In the genomic region with DNA sequence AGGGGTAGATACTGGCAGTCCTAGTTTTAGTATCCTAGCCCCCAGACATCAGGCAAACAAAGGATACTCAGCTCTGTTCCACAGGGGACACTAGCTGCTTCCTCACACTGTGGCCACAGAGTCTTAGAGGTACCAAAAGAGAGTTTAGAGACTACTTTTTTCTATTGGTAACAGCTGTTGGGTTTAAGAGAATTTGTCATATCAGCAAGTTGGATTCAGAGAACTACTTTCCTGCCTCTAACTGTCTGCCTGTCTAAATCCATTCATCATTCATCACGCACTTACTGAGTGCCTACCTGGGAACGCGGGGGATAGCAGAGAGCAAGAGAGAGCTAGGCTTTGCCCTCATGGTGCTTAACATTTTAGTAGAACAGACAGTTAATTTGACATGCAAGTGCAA, we compare ENCODE assay signal across 34 cellular contexts. TPM values are rescaled to one million over a fixed set of nuclear protein-coding genes. Genes with fewer than 3 reads are reported as not detected.
"Had no signal": no experiment of that assay in that cellular context is flagged by ENCODE, and none has a peak within 500 bp of the region (broad histone marks: within the 10 kb centered on the region; RNA-seq: fewer than 3 reads in every experiment).

No MANE protein-coding gene starts in this region.

- H3K9me3 Mint-ChIP-seq: activated naive CD4-positive, alpha-beta T cell treated with anti-CD3 and anti-CD28 coated beads, Interleukin-2, amount 50 U/mL, for 24 hours; activated T-helper 17 cell treated with anti-CD3 and anti-CD28 coated beads, Interleukin-2, amount 50 U/mL, for 72 hours; brain; effector memory CD8-positive, alpha-beta T cell; naive thymus-derived CD8-positive, alpha-beta T cell; neural progenitor cell had no signal

- H3K9me3 ChIP-seq: adrenal gland, ascending aorta, colonic mucosa, heart right ventricle, lower lobe of right lung, right atrium auricular region, spleen, testis, transverse colon had no signal

- H3K36me3 ChIP-seq: neural progenitor cell had no signal

- H3K27ac Mint-ChIP-seq: activated naive CD4-positive, alpha-beta T cell treated with anti-CD3 and anti-CD28 coated beads, Interleukin-2, amount 50 U/mL, for 24 hours; activated T-helper 17 cell treated with anti-CD3 and anti-CD28 coated beads, Interleukin-2, amount 50 U/mL, for 72 hours; effector memory CD8-positive, alpha-beta T cell; neural progenitor cell had no signal

- H3K27ac ChIP-seq: adrenal gland, ascending aorta, cardiac muscle cell, colonic mucosa, lower lobe of right lung, neural progenitor cell, testis, VCaP had no signal

- H3K9ac ChIP-seq: neural progenitor cell had no signal

- H3K27me3 ChIP-seq: adrenal gland, ascending aorta, cardiac muscle cell, colonic mucosa, dorsolateral prefrontal cortex, heart right ventricle, neural progenitor cell, right atrium auricular region, spleen, testis, transverse colon had no signal

- H3K27me3 Mint-ChIP-seq: activated naive CD4-positive, alpha-beta T cell treated with anti-CD3 and anti-CD28 coated beads, Interleukin-2, amount 50 U/mL, for 24 hours; activated T-helper 17 cell treated with anti-CD3 and anti-CD28 coated beads, Interleukin-2, amount 50 U/mL, for 72 hours; brain; effector memory CD8-positive, alpha-beta T cell; naive thymus-derived CD8-positive, alpha-beta T cell had no signal

- H3K4me1 Mint-ChIP-seq: neural progenitor cell had no signal

- H3K4me3 ChIP-seq: adrenal gland, ascending aorta, cardiac muscle cell, colonic mucosa, dorsolateral prefrontal cortex, heart right ventricle, lower lobe of right lung, neural progenitor cell, right atrium auricular region, spleen, testis, transverse colon had no signal

- H3K4me1 ChIP-seq: adrenal gland, ascending aorta, colonic mucosa, lower lobe of right lung, neural progenitor cell, transverse colon had no signal

- ATAC-seq: activated T-helper 17 cell treated with anti-CD3 and anti-CD28 coated beads, Interleukin-2, amount 50 U/mL, for 72 hours; effector memory CD8-positive, alpha-beta T cell; left lobe of liver; naive thymus-derived CD8-positive, alpha-beta T cell; stimulated activated naive CD8-positive, alpha-beta T cell treated with anti-CD3 and anti-CD28 coated beads, Interleukin-15, Interleukin-2, amounts not matched to agents 100 U/mL and 50 U/mL, for 24 hours had no signal

- H3K4me2 ChIP-seq: neural progenitor cell had no signal

- H3K4me3 Mint-ChIP-seq: activated naive CD4-positive, alpha-beta T cell treated with anti-CD3 and anti-CD28 coated beads, Interleukin-2, amount 50 U/mL, for 24 hours; activated T-helper 17 cell treated with anti-CD3 and anti-CD28 coated beads, Interleukin-2, amount 50 U/mL, for 72 hours; brain; effector memory CD8-positive, alpha-beta T cell; naive thymus-derived CD8-positive, alpha-beta T cell; neural progenitor cell had no signal

- FAIRE-seq: TTC549, urothelium cell line had no signal

- H2AFZ ChIP-seq: neural progenitor cell had no signal

- DNase-seq: activated CD4-positive, alpha-beta T cell treated with anti-CD3 and anti-CD28 coated beads for 48 hours; activated CD4-positive, alpha-beta T cell treated with anti-CD3 and anti-CD28 coated beads, Interleukin-2, amount 50 U/mL, for 48 hours; activated CD8-positive, alpha-beta memory T cell treated with anti-CD3 and anti-CD28 coated beads, Interleukin-2, amount 50 U/mL, for 4 hours; activated gamma-delta T cell treated with Interleukin-2 at 50 U/mL for 16 hours; activated T-cell treated with anti-CD3 and anti-CD28 coated beads, Interleukin-2, amount 50 U/mL, for 1 hour; adrenal gland; cerebellar nuclear complex; colonic mucosa; dorsolateral prefrontal cortex; effector memory CD8-positive, alpha-beta T cell; erythroblast; heart right ventricle; kidney glomerular epithelial cell; lower lobe of right lung; mesenchymal stem cell; naive thymus-derived CD8-positive, alpha-beta T cell; occipital lobe; spleen; stimulated activated naive CD8-positive, alpha-beta T cell treated with anti-CD3 and anti-CD28 coated beads, Interleukin-15, Interleukin-2, amounts not matched to agents 100 U/mL and 50 U/mL, for 24 hours; T-helper 9 cell; testis; transverse colon had no signal

RNA-seq across cellular contexts. Expression of a gene that starts 27.1 kb away (rescaled TPM):
- total RNA-seq: pulmonary artery endothelial cell had no signal
